In the genomic region with DNA sequence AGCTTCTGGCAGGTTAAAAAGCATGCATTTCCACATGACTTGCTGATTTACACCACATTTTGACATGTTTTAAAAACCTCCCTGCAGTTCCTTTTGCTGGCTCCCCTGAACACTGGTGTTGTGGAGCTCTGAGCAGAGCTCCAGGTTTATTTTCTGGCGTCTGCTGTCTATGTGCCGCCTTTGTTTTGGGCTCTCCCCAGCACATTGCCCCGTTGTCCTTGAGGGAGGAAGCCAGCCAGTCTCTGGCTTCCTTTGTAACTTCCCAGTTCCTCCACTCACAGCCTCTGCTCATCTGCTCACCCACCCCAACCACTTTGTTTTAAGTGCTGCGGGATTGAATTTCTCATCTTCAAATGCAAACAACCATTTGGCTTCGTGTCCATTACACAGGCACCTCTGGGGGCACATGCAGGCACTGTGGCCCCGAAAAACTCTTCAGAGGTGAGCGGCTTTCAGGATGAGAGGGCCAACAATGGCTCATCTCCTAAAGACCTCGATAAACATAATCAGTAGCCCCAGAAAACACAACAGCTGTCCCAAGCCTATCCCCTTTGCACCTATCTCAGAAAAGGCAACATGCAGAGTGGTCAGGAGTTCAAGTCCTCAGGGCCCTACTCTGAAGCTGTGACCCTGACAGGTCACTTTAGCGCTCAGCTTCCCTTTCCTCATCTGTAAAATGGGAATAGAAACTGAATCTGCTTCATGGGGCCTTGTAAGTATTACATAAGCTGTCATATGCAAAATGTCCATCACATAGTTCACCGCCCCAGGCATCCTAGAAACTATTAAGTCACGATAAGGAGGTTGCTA, we compare ENCODE assay signal across 8 cellular contexts. TPM values are rescaled to one million over a fixed set of nuclear protein-coding genes. Genes with fewer than 3 reads are reported as not detected.
DNase-seq lines count a peak whose midpoint lies in the region; ATAC-seq and TF ChIP-seq lines count a peak whose summit lies in the region.

No MANE protein-coding gene starts in this region.

- no peak overlapping the region for H2BK5ac ChIP-seq in mesenchymal stem cell (ENCODE audit: low read depth, low read length, poor library complexity, severe bottlenecking)

- H3K9me3 ChIP-seq in duodenal mucosa (ENCODE audit: control insufficient read depth in 1 of 2, low read length in 2 of 2), result no peaks in the 10 kb centered on the region
- H3K9me3 ChIP-seq in mesenchymal stem cell (ENCODE audit: control insufficient read depth, low read length), result no peaks in the 10 kb centered on the region
- H3K9me3 ChIP-seq in tibial nerve, result no peaks in the 10 kb centered on the region

- ATAC-seq in GM19463 (IDR thresholded peaks at IDR 0.05; ENCODE audit: unreplicated experiment) (peak; percentile 24), HG03521 (IDR thresholded peaks at IDR 0.05; ENCODE audit: unreplicated experiment) (peak; percentile 18)

- H4K8ac ChIP-seq in mesenchymal stem cell (ENCODE audit: low read length), result peak overlapping the region; percentile 97

- H3K18ac ChIP-seq in mesenchymal stem cell (ENCODE audit: low read depth in 1 of 2, low read length in 2 of 2), result peak overlapping the region in 1 of 2 experiments; percentile 84

- TF ChIP-seq CTCF in tibial nerve (IDR thresholded peaks at IDR 0.05), result no peak

- peak overlapping the region; percentile 94 for H2AFZ ChIP-seq in mesenchymal stem cell (ENCODE audit: low read depth, low read length)

- no peak overlapping the region for H4K91ac ChIP-seq in mesenchymal stem cell (ENCODE audit: low read length)

- no peak overlapping the region for H3K23ac ChIP-seq in mesenchymal stem cell (ENCODE audit: low read length in 2 of 2)

- H2BK15ac ChIP-seq in mesenchymal stem cell (ENCODE audit: low read depth, poor library complexity, severe bottlenecking), result peak overlapping the region; percentile 86

- TF ChIP-seq POLR2A in tibial nerve (IDR thresholded peaks at IDR 0.05), result no peak

- peak overlapping the region in 1 of 2 experiments; percentile 89 for H2BK12ac ChIP-seq in mesenchymal stem cell (ENCODE audit: low read length in 2 of 2)

- H3K4me2 ChIP-seq in mesenchymal stem cell (ENCODE audit: low read length, poor library complexity, severe bottlenecking), result peak overlapping the region; percentile 89

- H3K4me3 ChIP-seq in duodenal mucosa (ENCODE audit: low read depth in 1 of 2, low read length in 2 of 2) (peak overlapping the region; percentile 59 to 62), mesenchymal stem cell (ENCODE audit: insufficient read depth in 1 of 2, low read depth in 1 of 2, low read length in 2 of 2) (peak overlapping the region in 1 of 2 experiments; percentile 67), tibial nerve (peak overlapping the region; percentile 44 to 98 (median 72))

- H3K27ac ChIP-seq in duodenal mucosa (ENCODE audit: low read depth, low read length), result peak overlapping the region; percentile 93
- peak overlapping the region; percentile 21 for H3K27ac ChIP-seq in mesenchymal stem cell (ENCODE audit: low read length, poor library complexity, severe bottlenecking)
- H3K27ac ChIP-seq in tibial nerve, result peak overlapping the region; percentile 91 to 99 (median 98)

- no peak overlapping the region for H2BK120ac ChIP-seq in mesenchymal stem cell (ENCODE audit: low read depth, low read length)

- WGBS in mesenchymal stem cell, result 53% methylated on average over 11 of the region's 11 CpGs
- 29 to 32% methylated on average over 11 of the region's 11 CpGs for WGBS in tibial nerve, 2 donors

- no peaks in the 10 kb centered on the region for H3K36me3 ChIP-seq in duodenal mucosa (ENCODE audit: control insufficient read depth in 1 of 2, insufficient read depth in 2 of 2, low read length in 2 of 2)
- H3K36me3 ChIP-seq in mesenchymal stem cell (ENCODE audit: control insufficient read depth in 1 of 2, insufficient read depth in 2 of 2, low read depth in 1 of 2, low read length in 2 of 2), result no peaks in the 10 kb centered on the region
- H3K36me3 ChIP-seq in tibial nerve, result no peaks in the 10 kb centered on the region

- H3K9ac ChIP-seq in duodenal mucosa (ENCODE audit: low read depth in 1 of 2, low read length in 2 of 2), result peak overlapping the region; percentile 60 to 61
- peak overlapping the region; percentile 57 for H3K9ac ChIP-seq in mesenchymal stem cell (ENCODE audit: low read length)

- no peak for TF ChIP-seq EP300 in tibial nerve (IDR thresholded peaks at IDR 0.05)

- no peak overlapping the region for H2AK5ac ChIP-seq in mesenchymal stem cell (ENCODE audit: low read length, severe bottlenecking)

- H3K14ac ChIP-seq in mesenchymal stem cell (ENCODE audit: low read length in 2 of 2), result no peak overlapping the region

- no peaks in the 10 kb centered on the region for H3K27me3 ChIP-seq in duodenal mucosa (ENCODE audit: control insufficient read depth in 1 of 2, insufficient read depth in 2 of 2, low read length in 2 of 2)
- H3K27me3 ChIP-seq in mesenchymal stem cell (ENCODE audit: control insufficient read depth in 1 of 2, insufficient read depth in 1 of 2, low read length in 2 of 2), result peaks cover 0 to 5% of the 10 kb centered on the region in 2 experiments
- H3K27me3 ChIP-seq in tibial nerve, result no peaks in the 10 kb centered on the region

- peaks cover 4% of the 10 kb centered on the region for H3K79me1 ChIP-seq in mesenchymal stem cell (replicated peaks; ENCODE audit: low read length, poor library complexity, severe bottlenecking)

- DNase-seq in EH (ENCODE audit: low read depth) (peak; percentile 33), RKO (ENCODE audit: low spot score) (peak; percentile 16), mesenchymal stem cell (peak; percentile 50), tibial nerve (ENCODE audit: low spot score in 2 of 2) (peak in 1 of 2 donors; percentile 38), HK-2 (ENCODE audit: unreplicated experiment) (no peak)

- H3K4me1 ChIP-seq in duodenal mucosa (ENCODE audit: control insufficient read depth in 1 of 2, insufficient read depth in 2 of 2, low read length in 2 of 2) (peaks cover 14 to 22% of the 10 kb centered on the region in 2 donors), mesenchymal stem cell (ENCODE audit: control insufficient read depth, insufficient read depth, low read depth, low read length) (peaks cover 3% of the 10 kb centered on the region), tibial nerve (peaks cover 0 to 46% (median 11%) of the 10 kb centered on the region in 4 donors)

- H3K4ac ChIP-seq in mesenchymal stem cell (ENCODE audit: low read depth in 1 of 2, low read length in 2 of 2), result peak overlapping the region in 1 of 2 experiments; percentile 43

RNA-seq across cellular contexts. Expression of a gene that starts 1.4 kb away (rescaled TPM):
- 26.0 TPM for polyA plus RNA-seq in mesenchymal stem cell (2013, experiment 1 of 2)
- 25.6 TPM for polyA plus RNA-seq in mesenchymal stem cell (2013, experiment 2 of 2)
- total RNA-seq in tibial nerve, result 10 to 100 TPM; 45.5 to 66.3 (median 55.8) TPM

Comparison
In these comparisons a context has a peak if more than half of its experiments do, and no peak if none do; other contexts are left out.
1. H3K27ac ChIP-seq: peak in every context shown above with its lines; median percentile 98 in tibial nerve; 93 in duodenal mucosa; 21 in mesenchymal stem cell.